15 cellular contexts compared by ENCODE assay signal in genomic region chr2:70091816-70092215, GRCh38. TPM values are rescaled to one million over a fixed set of nuclear protein-coding genes. Genes with fewer than 3 reads are reported as not detected.
A peak's percentile ranks its signal among the peaks of the same experiment; 100 is the strongest.
DNase-seq lines count a peak whose midpoint lies in the region; ATAC-seq and TF ChIP-seq lines count a peak whose summit lies in the region.
"Had no signal": no experiment of that assay in that cellular context is flagged by ENCODE, and none has a peak within 500 bp of the region (broad histone marks: within the 10 kb centered on the region; RNA-seq: fewer than 3 reads in every experiment).

No MANE protein-coding gene starts in this region.

- no peaks in the 10 kb centered on the region for H3K9me3 ChIP-seq in CD8-positive, alpha-beta memory T cell (ENCODE audit: low read length)
- H3K9me3 ChIP-seq: ascending aorta, left lung, stomach had no signal

- peak overlapping the region; percentile 4 to 79 (median 61) for H3K4me3 Mint-ChIP-seq in CD8-positive, alpha-beta memory T cell
- peak overlapping the region; percentile 35 for H3K4me3 Mint-ChIP-seq in activated naive CD8-positive, alpha-beta T cell treated with anti-CD3 and anti-CD28 coated beads, Interleukin-2, amount 50 U/mL, for 24 hours
- no peak overlapping the region for H3K4me3 Mint-ChIP-seq in osteocyte (ENCODE audit: unreplicated experiment)

- H3K36me3 ChIP-seq in CD8-positive, alpha-beta memory T cell (ENCODE audit: insufficient read depth, low read length) = no peaks in the 10 kb centered on the region

- no peak overlapping the region for H3K27ac ChIP-seq in CD8-positive, alpha-beta memory T cell (ENCODE audit: low read depth, low read length)
- H3K27ac ChIP-seq: left lung, parathyroid adenoma had no signal

- peaks cover 12 to 35% (median 14%) of the 10 kb centered on the region in 3 donors for H3K36me3 Mint-ChIP-seq in CD8-positive, alpha-beta memory T cell
- peaks cover 37% of the 10 kb centered on the region for H3K36me3 Mint-ChIP-seq in activated naive CD8-positive, alpha-beta T cell treated with anti-CD3 and anti-CD28 coated beads, Interleukin-2, amount 50 U/mL, for 24 hours (ENCODE audit: low read depth)
- peaks cover 20% of the 10 kb centered on the region for H3K36me3 Mint-ChIP-seq in osteocyte (ENCODE audit: unreplicated experiment)

- peaks cover 59 to 70% (median 68%) of the 10 kb centered on the region in 3 donors for H3K4me1 Mint-ChIP-seq in CD8-positive, alpha-beta memory T cell
- H3K4me1 Mint-ChIP-seq in activated naive CD8-positive, alpha-beta T cell treated with anti-CD3 and anti-CD28 coated beads, Interleukin-2, amount 50 U/mL, for 24 hours = peaks cover 54% of the 10 kb centered on the region
- peaks cover 20% of the 10 kb centered on the region for H3K4me1 Mint-ChIP-seq in osteocyte (ENCODE audit: unreplicated experiment)

- H3K4me1 ChIP-seq in CD8-positive, alpha-beta memory T cell (ENCODE audit: insufficient read depth, low read length) = peaks cover 55% of the 10 kb centered on the region
- H3K4me1 ChIP-seq: parathyroid adenoma had no signal

- TF ChIP-seq CTCF in NB4 (IDR thresholded peaks at IDR 0.05; ENCODE audit: low read depth, low read length) (no peak), osteocyte (IDR thresholded peaks at IDR 0.05) (no peak)

- no peaks in the 10 kb centered on the region for H3K27me3 ChIP-seq in CD8-positive, alpha-beta memory T cell (ENCODE audit: insufficient read depth, low read length, poor library complexity, severe bottlenecking)
- H3K27me3 ChIP-seq: ascending aorta, left lung, stomach had no signal

- H3K27ac Mint-ChIP-seq in CD8-positive, alpha-beta memory T cell = peak overlapping the region; percentile 76 to 94 (median 92)
- peak overlapping the region; percentile 100 for H3K27ac Mint-ChIP-seq in activated naive CD8-positive, alpha-beta T cell treated with anti-CD3 and anti-CD28 coated beads, Interleukin-2, amount 50 U/mL, for 24 hours
- peak overlapping the region; percentile 39 for H3K27ac Mint-ChIP-seq in osteocyte (ENCODE audit: unreplicated experiment)

- DNase-seq in CD8-positive, alpha-beta memory T cell = no peak
- peak; percentile 56 for DNase-seq in NB4 (ENCODE audit: low read depth)
- DNase-seq in activated naive CD8-positive, alpha-beta T cell treated with anti-CD3 and anti-CD28 coated beads, Interleukin-2, amount 50 U/mL, for 24 hours = no peak
- no peak for DNase-seq in osteocyte (ENCODE audit: extremely low spot score, unreplicated experiment)
- no peak for DNase-seq in medulla oblongata (ENCODE audit: extremely low spot score)
- DNase-seq in NAMALWA (ENCODE audit: low spot score) = no peak
- DNase-seq in NCI-H510A treated with DMSO at 0.1 percent for 48 hours (lab: John Stamatoyannopoulos, UW) = no peak
- DNase-seq: left lung; NCI-H1417; NCI-H748 treated with DMSO at 0.1 percent for 48 hours; Right ventricle myocardium superior; stimulated activated CD4-positive, alpha-beta T cell treated with anti-CD3 and anti-CD28 coated beads, Interleukin-2, amount 100 ng/mL, for 48 hours; stomach had no signal

- peaks cover 0 to 4% (median 4%) of the 10 kb centered on the region in 5 donors for H3K9me3 Mint-ChIP-seq in CD8-positive, alpha-beta memory T cell
- H3K9me3 Mint-ChIP-seq in activated naive CD8-positive, alpha-beta T cell treated with anti-CD3 and anti-CD28 coated beads, Interleukin-2, amount 50 U/mL, for 24 hours = no peaks in the 10 kb centered on the region
- H3K9me3 Mint-ChIP-seq in osteocyte (ENCODE audit: unreplicated experiment) = no peaks in the 10 kb centered on the region

- no peak for TF ChIP-seq POLR2A in NB4 (IDR thresholded peaks at IDR 0.05; ENCODE audit: extremely low read depth, insufficient read length)

- H3K4me3 ChIP-seq in CD8-positive, alpha-beta memory T cell (ENCODE audit: low read length) = peak overlapping the region; percentile 21
- H3K4me3 ChIP-seq in NB4 (ENCODE audit: low read depth, low read length) = no peak overlapping the region
- H3K4me3 ChIP-seq: ascending aorta, left lung, stomach had no signal

- CTCF ChIA-PET in CD8-positive, alpha-beta memory T cell (lab: Charles Lee) = interaction anchor here (1.1 to 11.8 kb wide), 6 partner anchors 16 to 50 kb away, joined by 3 to 105 read pairs (median 4); no protein-coding TSS in a partner anchor

- peaks cover 0 to 6% of the 10 kb centered on the region in 2 donors for H3K27me3 Mint-ChIP-seq in CD8-positive, alpha-beta memory T cell
- peaks cover 4% of the 10 kb centered on the region for H3K27me3 Mint-ChIP-seq in activated naive CD8-positive, alpha-beta T cell treated with anti-CD3 and anti-CD28 coated beads, Interleukin-2, amount 50 U/mL, for 24 hours
- H3K27me3 Mint-ChIP-seq in osteocyte (ENCODE audit: unreplicated experiment) = no peaks in the 10 kb centered on the region

- POLR2A ChIA-PET in CD8-positive, alpha-beta memory T cell (lab: Charles Lee) = interaction anchor here (0.5 to 9.1 kb wide), 5 partner anchors 12 to 42 kb away, joined by 3 to 168 read pairs (median 9); no protein-coding TSS in a partner anchor

- no peak for ATAC-seq in activated naive CD8-positive, alpha-beta T cell treated with anti-CD3 and anti-CD28 coated beads, Interleukin-2, amount 50 U/mL, for 24 hours
- ATAC-seq: left lung had no signal

RNA-seq across cellular contexts. Expression of gene PCBP1, which starts 4.5 kb away (rescaled TPM):
- 100 to 1,000 TPM; 428 to 434 TPM for total RNA-seq in CD8-positive, alpha-beta memory T cell
- polyA plus RNA-seq in CD8-positive, alpha-beta memory T cell = 161 TPM
- 261 and 262 TPM in 2 replicates for total RNA-seq in osteocyte

Comparison
In these comparisons a context has a peak if more than half of its experiments do, and no peak if none do; other contexts are left out.
1. H3K27ac Mint-ChIP-seq: peak in every context shown above with its lines; median percentile 100 in activated naive CD8-positive, alpha-beta T cell treated with anti-CD3 and anti-CD28 coated beads, Interleukin-2, amount 50 U/mL, for 24 hours; 92 in CD8-positive, alpha-beta memory T cell; 39 in osteocyte.